In the genomic region with DNA sequence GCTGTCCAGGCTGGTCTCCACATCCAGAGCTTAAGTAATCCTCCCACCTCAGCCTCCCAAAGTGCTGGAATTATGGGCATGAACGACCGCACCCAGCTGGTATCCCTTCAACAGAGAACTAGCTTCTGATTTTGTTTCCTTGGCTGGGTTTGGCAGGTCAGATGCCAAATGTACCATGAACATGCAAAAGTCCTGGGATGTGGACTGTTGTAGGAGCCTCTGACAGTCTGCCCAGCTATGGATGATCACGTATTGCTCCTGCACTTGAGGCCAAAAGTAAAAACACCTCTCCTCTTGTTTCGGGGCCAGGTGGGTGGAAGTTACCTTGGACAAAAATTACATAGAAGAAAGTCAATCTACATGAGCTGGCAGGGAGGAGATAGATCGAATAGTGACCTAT, we compare ENCODE assay signal across 2 cellular contexts.
TF ChIP-seq lines count a peak whose summit lies in the region.

No MANE protein-coding gene starts in this region.

TF ChIP-seq in liver, 16 proteins besides CTCF, POLR2A, EP300 and RAD21:
- TF ChIP-seq RXRA (IDR thresholded peaks at IDR 0.05) (peak in 1 of 2 donors; percentile 24), FOXA2 (IDR thresholded peaks at IDR 0.05) (no peak), EGR1 (IDR thresholded peaks at IDR 0.05; ENCODE audit: low read depth in 2 of 2) (no peak), SP1 (IDR thresholded peaks at IDR 0.05) (no peak), HNF4A (conservative IDR thresholded peaks at IDR 0.05) (peak in 1 of 2 donors; percentile 57)
- TF ChIP-seq, protein P1, sequence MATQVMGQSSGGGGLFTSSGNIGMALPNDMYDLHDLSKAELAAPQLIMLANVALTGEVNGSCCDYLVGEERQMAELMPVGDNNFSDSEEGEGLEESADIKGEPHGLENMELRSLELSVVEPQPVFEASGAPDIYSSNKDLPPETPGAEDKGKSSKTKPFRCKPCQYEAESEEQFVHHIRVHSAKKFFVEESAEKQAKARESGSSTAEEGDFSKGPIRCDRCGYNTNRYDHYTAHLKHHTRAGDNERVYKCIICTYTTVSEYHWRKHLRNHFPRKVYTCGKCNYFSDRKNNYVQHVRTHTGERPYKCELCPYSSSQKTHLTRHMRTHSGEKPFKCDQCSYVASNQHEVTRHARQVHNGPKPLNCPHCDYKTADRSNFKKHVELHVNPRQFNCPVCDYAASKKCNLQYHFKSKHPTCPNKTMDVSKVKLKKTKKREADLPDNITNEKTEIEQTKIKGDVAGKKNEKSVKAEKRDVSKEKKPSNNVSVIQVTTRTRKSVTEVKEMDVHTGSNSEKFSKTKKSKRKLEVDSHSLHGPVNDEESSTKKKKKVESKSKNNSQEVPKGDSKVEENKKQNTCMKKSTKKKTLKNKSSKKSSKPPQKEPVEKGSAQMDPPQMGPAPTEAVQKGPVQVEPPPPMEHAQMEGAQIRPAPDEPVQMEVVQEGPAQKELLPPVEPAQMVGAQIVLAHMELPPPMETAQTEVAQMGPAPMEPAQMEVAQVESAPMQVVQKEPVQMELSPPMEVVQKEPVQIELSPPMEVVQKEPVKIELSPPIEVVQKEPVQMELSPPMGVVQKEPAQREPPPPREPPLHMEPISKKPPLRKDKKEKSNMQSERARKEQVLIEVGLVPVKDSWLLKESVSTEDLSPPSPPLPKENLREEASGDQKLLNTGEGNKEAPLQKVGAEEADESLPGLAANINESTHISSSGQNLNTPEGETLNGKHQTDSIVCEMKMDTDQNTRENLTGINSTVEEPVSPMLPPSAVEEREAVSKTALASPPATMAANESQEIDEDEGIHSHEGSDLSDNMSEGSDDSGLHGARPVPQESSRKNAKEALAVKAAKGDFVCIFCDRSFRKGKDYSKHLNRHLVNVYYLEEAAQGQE (IDR thresholded peaks at IDR 0.05) = peak; percentile 13
- TF ChIP-seq, protein P2, sequence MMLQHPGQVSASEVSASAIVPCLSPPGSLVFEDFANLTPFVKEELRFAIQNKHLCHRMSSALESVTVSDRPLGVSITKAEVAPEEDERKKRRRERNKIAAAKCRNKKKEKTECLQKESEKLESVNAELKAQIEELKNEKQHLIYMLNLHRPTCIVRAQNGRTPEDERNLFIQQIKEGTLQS (IDR thresholded peaks at IDR 0.05) = no peak

TF ChIP-seq in HepG2, 621 proteins besides CTCF, POLR2A, EP300 and RAD21:
- TF ChIP-seq SMARCE1 (IDR thresholded peaks at IDR 0.05; ENCODE audit: borderline replicate concordance) = no peak
- no peak for TF ChIP-seq HMGA1 (CRISPR knock-in tag; conservative IDR thresholded peaks at IDR 0.05)
- TF ChIP-seq, protein P3, sequence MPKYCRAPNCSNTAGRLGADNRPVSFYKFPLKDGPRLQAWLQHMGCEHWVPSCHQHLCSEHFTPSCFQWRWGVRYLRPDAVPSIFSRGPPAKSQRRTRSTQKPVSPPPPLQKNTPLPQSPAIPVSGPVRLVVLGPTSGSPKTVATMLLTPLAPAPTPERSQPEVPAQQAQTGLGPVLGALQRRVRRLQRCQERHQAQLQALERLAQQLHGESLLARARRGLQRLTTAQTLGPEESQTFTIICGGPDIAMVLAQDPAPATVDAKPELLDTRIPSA (CRISPR knock-in tag; IDR thresholded peaks at IDR 0.05; ENCODE audit: borderline replicate concordance) = no peak
- no peak for TF ChIP-seq ZSCAN29 (CRISPR knock-in tag; conservative IDR thresholded peaks at IDR 0.05)
- TF ChIP-seq, protein P4, sequence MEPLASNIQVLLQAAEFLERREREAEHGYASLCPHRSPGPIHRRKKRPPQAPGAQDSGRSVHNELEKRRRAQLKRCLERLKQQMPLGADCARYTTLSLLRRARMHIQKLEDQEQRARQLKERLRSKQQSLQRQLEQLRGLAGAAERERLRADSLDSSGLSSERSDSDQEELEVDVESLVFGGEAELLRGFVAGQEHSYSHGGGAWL (CRISPR knock-in tag; IDR thresholded peaks at IDR 0.05) = no peak
- no peak for TF ChIP-seq KAT2B (IDR thresholded peaks at IDR 0.05; ENCODE audit: borderline replicate concordance, low read depth, low read length)
- TF ChIP-seq, protein P5, sequence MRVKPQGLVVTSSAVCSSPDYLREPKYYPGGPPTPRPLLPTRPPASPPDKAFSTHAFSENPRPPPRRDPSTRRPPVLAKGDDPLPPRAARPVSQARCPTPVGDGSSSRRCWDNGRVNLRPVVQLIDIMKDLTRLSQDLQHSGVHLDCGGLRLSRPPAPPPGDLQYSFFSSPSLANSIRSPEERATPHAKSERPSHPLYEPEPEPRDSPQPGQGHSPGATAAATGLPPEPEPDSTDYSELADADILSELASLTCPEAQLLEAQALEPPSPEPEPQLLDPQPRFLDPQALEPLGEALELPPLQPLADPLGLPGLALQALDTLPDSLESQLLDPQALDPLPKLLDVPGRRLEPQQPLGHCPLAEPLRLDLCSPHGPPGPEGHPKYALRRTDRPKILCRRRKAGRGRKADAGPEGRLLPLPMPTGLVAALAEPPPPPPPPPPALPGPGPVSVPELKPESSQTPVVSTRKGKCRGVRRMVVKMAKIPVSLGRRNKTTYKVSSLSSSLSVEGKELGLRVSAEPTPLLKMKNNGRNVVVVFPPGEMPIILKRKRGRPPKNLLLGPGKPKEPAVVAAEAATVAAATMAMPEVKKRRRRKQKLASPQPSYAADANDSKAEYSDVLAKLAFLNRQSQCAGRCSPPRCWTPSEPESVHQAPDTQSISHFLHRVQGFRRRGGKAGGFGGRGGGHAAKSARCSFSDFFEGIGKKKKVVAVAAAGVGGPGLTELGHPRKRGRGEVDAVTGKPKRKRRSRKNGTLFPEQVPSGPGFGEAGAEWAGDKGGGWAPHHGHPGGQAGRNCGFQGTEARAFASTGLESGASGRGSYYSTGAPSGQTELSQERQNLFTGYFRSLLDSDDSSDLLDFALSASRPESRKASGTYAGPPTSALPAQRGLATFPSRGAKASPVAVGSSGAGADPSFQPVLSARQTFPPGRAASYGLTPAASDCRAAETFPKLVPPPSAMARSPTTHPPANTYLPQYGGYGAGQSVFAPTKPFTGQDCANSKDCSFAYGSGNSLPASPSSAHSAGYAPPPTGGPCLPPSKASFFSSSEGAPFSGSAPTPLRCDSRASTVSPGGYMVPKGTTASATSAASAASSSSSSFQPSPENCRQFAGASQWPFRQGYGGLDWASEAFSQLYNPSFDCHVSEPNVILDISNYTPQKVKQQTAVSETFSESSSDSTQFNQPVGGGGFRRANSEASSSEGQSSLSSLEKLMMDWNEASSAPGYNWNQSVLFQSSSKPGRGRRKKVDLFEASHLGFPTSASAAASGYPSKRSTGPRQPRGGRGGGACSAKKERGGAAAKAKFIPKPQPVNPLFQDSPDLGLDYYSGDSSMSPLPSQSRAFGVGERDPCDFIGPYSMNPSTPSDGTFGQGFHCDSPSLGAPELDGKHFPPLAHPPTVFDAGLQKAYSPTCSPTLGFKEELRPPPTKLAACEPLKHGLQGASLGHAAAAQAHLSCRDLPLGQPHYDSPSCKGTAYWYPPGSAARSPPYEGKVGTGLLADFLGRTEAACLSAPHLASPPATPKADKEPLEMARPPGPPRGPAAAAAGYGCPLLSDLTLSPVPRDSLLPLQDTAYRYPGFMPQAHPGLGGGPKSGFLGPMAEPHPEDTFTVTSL (CRISPR knock-in tag; IDR thresholded peaks at IDR 0.05; ENCODE audit: borderline replicate concordance) = no peak
- TF ChIP-seq, protein P1 (IDR thresholded peaks at IDR 0.05; ENCODE audit: borderline replicate concordance in 1 of 2, low read depth in 1 of 2, low read length in 2 of 2) = no peak
- TF ChIP-seq ZNF672 (CRISPR knock-in tag; IDR thresholded peaks at IDR 0.05) = no peak
- TF ChIP-seq MIER2 (CRISPR knock-in tag; IDR thresholded peaks at IDR 0.05) = no peak
- no peak for TF ChIP-seq ZNF775 (CRISPR knock-in tag; IDR thresholded peaks at IDR 0.05; ENCODE audit: borderline replicate concordance)
- TF ChIP-seq IKZF1 (IDR thresholded peaks at IDR 0.05) = no peak
- TF ChIP-seq PTBP1 (IDR thresholded peaks at IDR 0.05; ENCODE audit: low read depth, low read length, poor library complexity, severe bottlenecking) = no peak
- TF ChIP-seq ZNF781 (CRISPR knock-in tag; IDR thresholded peaks at IDR 0.05; ENCODE audit: borderline replicate concordance, not compliant biosample characterization) = no peak
- TF ChIP-seq ZNF891 (CRISPR knock-in tag; IDR thresholded peaks at IDR 0.05) = no peak
- no peak for TF ChIP-seq ZNF143 (CRISPR knock-in tag; IDR thresholded peaks at IDR 0.05)
